Comparison of ENCODE assay signal across 15 cellular contexts in genomic region chr6:37187321-37188022, GRCh38. TPM values are rescaled to one million over a fixed set of nuclear protein-coding genes. Genes with fewer than 3 reads are reported as not detected.
DNase-seq lines count a peak whose midpoint lies in the region; ATAC-seq, FAIRE-seq and TF ChIP-seq lines count a peak whose summit lies in the region.
"Had no signal": no experiment of that assay in that cellular context is flagged by ENCODE, and none has a peak within 500 bp of the region (broad histone marks: within the 10 kb centered on the region; RNA-seq: fewer than 3 reads in every experiment).

No MANE protein-coding gene starts in this region.

- H3K4me1 Mint-ChIP-seq in activated CD8-positive, alpha-beta memory T cell treated with anti-CD3 and anti-CD28 coated beads, Interleukin-2, amount 10 ng/mL, durations not matched to agents 7 days and 5 days, result peaks cover 71% of the 10 kb centered on the region
- peaks cover 77% of the 10 kb centered on the region for H3K4me1 Mint-ChIP-seq in activated naive CD8-positive, alpha-beta T cell treated with anti-CD3 and anti-CD28 coated beads, Interleukin-2, amount 50 U/mL, for 24 hours
- peaks cover 21 to 80% (median 58%) of the 10 kb centered on the region in 4 donors for H3K4me1 Mint-ChIP-seq in naive thymus-derived CD8-positive, alpha-beta T cell

- peak overlapping the region; percentile 24 for H3K4me3 Mint-ChIP-seq in activated CD8-positive, alpha-beta memory T cell treated with anti-CD3 and anti-CD28 coated beads, Interleukin-2, amount 10 ng/mL, durations not matched to agents 7 days and 5 days
- H3K4me3 Mint-ChIP-seq in activated naive CD8-positive, alpha-beta T cell treated with anti-CD3 and anti-CD28 coated beads, Interleukin-2, amount 50 U/mL, for 24 hours, result peak overlapping the region; percentile 24
- peak overlapping the region; percentile 33 to 83 (median 74) for H3K4me3 Mint-ChIP-seq in naive thymus-derived CD8-positive, alpha-beta T cell

- no peak overlapping the region for H3K4me3 ChIP-seq in HL-60 (replicated peaks; ENCODE audit: insufficient read depth, low read length)
- no peak overlapping the region for H3K4me3 ChIP-seq in small intestine (ENCODE audit: low read depth in 1 of 2, low read length in 2 of 2)
- H3K4me3 ChIP-seq: PC-9, prostate gland, transverse colon had no signal

- 72 to 83% (median 78%) methylated on average over 7 of the region's 7 CpGs for WGBS in small intestine, 3 donors

- peak overlapping the region; percentile 16 for H3K27ac ChIP-seq in HL-60 (replicated peaks)
- H3K27ac ChIP-seq in small intestine (ENCODE audit: low read depth in 1 of 2, low read length in 1 of 2), result peak overlapping the region in 1 of 2 donors; percentile 14
- H3K27ac ChIP-seq: foreskin keratinocyte, PC-9, prostate gland had no signal

- POLR2A ChIA-PET in naive thymus-derived CD8-positive, alpha-beta T cell (lab: Charles Lee), result interaction anchor here (0.6 to 2.9 kb wide), 14 partner anchors 8 to 328 kb away, joined by 3 to 19 read pairs (median 6); partner anchors contain the start of gene PIM1

- no peak for DNase-seq in activated CD8-positive, alpha-beta memory T cell treated with anti-CD3 and anti-CD28 coated beads, Interleukin-2, amount 10 ng/mL, durations not matched to agents 7 days and 5 days
- DNase-seq in activated CD8-positive, alpha-beta memory T cell treated with anti-CD3 and anti-CD28 coated beads for 24 hours, result no peak
- DNase-seq in HL-60 (ENCODE audit: low read depth in 1 of 2, low spot score in 1 of 2) (no peak), small intestine (no peak), G401 (ENCODE audit: low spot score) (no peak)
- no peak for DNase-seq in activated naive CD8-positive, alpha-beta T cell treated with anti-CD3 and anti-CD28 coated beads, Interleukin-2, amount 50 U/mL, for 24 hours
- peak in 2 of 10 donors; percentile 22 to 26 for DNase-seq in naive thymus-derived CD8-positive, alpha-beta T cell
- DNase-seq: DMS 273 treated with DMSO at 0.1 percent for 48 hours, foreskin keratinocyte, NCI-H1105 treated with DMSO at 0.1 percent for 48 hours, NCI-H446 treated with DMSO at 0.1 percent for 48 hours, PC-9, transverse colon had no signal

- no peak for FAIRE-seq in small intestine (lab: Jason Lieb, UNC)

- no peaks in the 10 kb centered on the region for H3K27me3 ChIP-seq in HL-60 (ENCODE audit: insufficient read depth, poor library complexity, severe bottlenecking)
- H3K27me3 ChIP-seq in small intestine (ENCODE audit: control insufficient read depth in 2 of 2, insufficient read depth in 2 of 2, low read length in 2 of 2), result no peaks in the 10 kb centered on the region
- H3K27me3 ChIP-seq: foreskin keratinocyte, transverse colon had no signal

- peaks cover 2 to 3% of the 10 kb centered on the region in 2 donors for H3K4me1 ChIP-seq in small intestine (ENCODE audit: control insufficient read depth in 2 of 2, insufficient read depth in 1 of 2, low read depth in 1 of 2, low read length in 1 of 2)
- H3K4me1 ChIP-seq: foreskin keratinocyte, prostate gland had no signal

- peaks cover 4% of the 10 kb centered on the region for H3K9me3 Mint-ChIP-seq in activated CD8-positive, alpha-beta memory T cell treated with anti-CD3 and anti-CD28 coated beads, Interleukin-2, amount 10 ng/mL, durations not matched to agents 7 days and 5 days (ENCODE audit: low read depth)
- H3K9me3 Mint-ChIP-seq in activated naive CD8-positive, alpha-beta T cell treated with anti-CD3 and anti-CD28 coated beads, Interleukin-2, amount 50 U/mL, for 24 hours, result peaks cover 9% of the 10 kb centered on the region
- peaks cover 0 to 4% (median 0%) of the 10 kb centered on the region in 9 donors for H3K9me3 Mint-ChIP-seq in naive thymus-derived CD8-positive, alpha-beta T cell

- no peaks in the 10 kb centered on the region for H3K9me3 ChIP-seq in small intestine (ENCODE audit: control insufficient read depth, low read depth)
- H3K9me3 ChIP-seq: prostate gland, transverse colon had no signal

- no peaks in the 10 kb centered on the region for H3K36me3 ChIP-seq in small intestine (ENCODE audit: control insufficient read depth in 2 of 2, insufficient read depth in 2 of 2, low read length in 2 of 2)
- H3K36me3 ChIP-seq: prostate gland, transverse colon had no signal

- H3K27me3 Mint-ChIP-seq in activated CD8-positive, alpha-beta memory T cell treated with anti-CD3 and anti-CD28 coated beads, Interleukin-2, amount 10 ng/mL, durations not matched to agents 7 days and 5 days, result no peaks in the 10 kb centered on the region
- H3K27me3 Mint-ChIP-seq in activated naive CD8-positive, alpha-beta T cell treated with anti-CD3 and anti-CD28 coated beads, Interleukin-2, amount 50 U/mL, for 24 hours, result no peaks in the 10 kb centered on the region
- no peaks in the 10 kb centered on the region for H3K27me3 Mint-ChIP-seq in naive thymus-derived CD8-positive, alpha-beta T cell

- CTCF ChIA-PET in activated CD8-positive, alpha-beta memory T cell treated with anti-CD3 and anti-CD28 coated beads, Interleukin-2, amount 10 ng/mL, durations not matched to agents 7 days and 5 days (lab: Charles Lee), result interaction anchor here (0.8 to 5.2 kb wide), 14 partner anchors 7 to 302 kb away, joined by 3 to 52 read pairs (median 5); partner anchors contain the start of gene C6orf89

- no peak for ATAC-seq in activated CD8-positive, alpha-beta memory T cell treated with anti-CD3 and anti-CD28 coated beads, Interleukin-2, amount 10 ng/mL, durations not matched to agents 7 days and 5 days
- ATAC-seq in activated naive CD8-positive, alpha-beta T cell treated with anti-CD3 and anti-CD28 coated beads, Interleukin-2, amount 50 U/mL, for 24 hours, result no peak
- peak in 1 of 2 donors; percentile 50 for ATAC-seq in naive thymus-derived CD8-positive, alpha-beta T cell
- ATAC-seq in GM19023 (IDR thresholded peaks at IDR 0.05; ENCODE audit: unreplicated experiment), result no peak
- ATAC-seq: foreskin keratinocyte had no signal

- no peak for TF ChIP-seq CTCF in HL-60 (IDR thresholded peaks at IDR 0.05; ENCODE audit: insufficient read depth, low read length)

- in situ Hi-C loops in G401 (cut with HindIII; ENCODE audit: low sequenced_read_pairs), result no loop called here

- peaks cover 19% of the 10 kb centered on the region for H3K36me3 Mint-ChIP-seq in activated CD8-positive, alpha-beta memory T cell treated with anti-CD3 and anti-CD28 coated beads, Interleukin-2, amount 10 ng/mL, durations not matched to agents 7 days and 5 days
- peaks cover 2% of the 10 kb centered on the region for H3K36me3 Mint-ChIP-seq in activated naive CD8-positive, alpha-beta T cell treated with anti-CD3 and anti-CD28 coated beads, Interleukin-2, amount 50 U/mL, for 24 hours (ENCODE audit: low read depth)
- peaks cover 0 to 2% (median 0%) of the 10 kb centered on the region in 3 donors for H3K36me3 Mint-ChIP-seq in naive thymus-derived CD8-positive, alpha-beta T cell

- H3K27ac Mint-ChIP-seq in activated CD8-positive, alpha-beta memory T cell treated with anti-CD3 and anti-CD28 coated beads, Interleukin-2, amount 10 ng/mL, durations not matched to agents 7 days and 5 days, result peak overlapping the region; percentile 93
- H3K27ac Mint-ChIP-seq in activated naive CD8-positive, alpha-beta T cell treated with anti-CD3 and anti-CD28 coated beads, Interleukin-2, amount 50 U/mL, for 24 hours, result peak overlapping the region; percentile 78
- H3K27ac Mint-ChIP-seq in naive thymus-derived CD8-positive, alpha-beta T cell, result peak overlapping the region; percentile 88 to 97 (median 96)

RNA-seq across cellular contexts. Expression of gene PIM1, which starts 17.5 kb away (rescaled TPM):
- 100 to 1,000 TPM; 361 to 464 TPM for total RNA-seq in activated CD8-positive, alpha-beta memory T cell treated with anti-CD3 and anti-CD28 coated beads, Interleukin-2, amount 10 ng/mL, durations not matched to agents 7 days and 5 days
- 10 to 100 TPM; 79.3 to 80.5 TPM for total RNA-seq in naive thymus-derived CD8-positive, alpha-beta T cell
- 100 to 1,000 TPM; 106 to 196 (median 182) TPM for polyA plus RNA-seq in naive thymus-derived CD8-positive, alpha-beta T cell
- 100 to 1,000 TPM in 1 of 3 donors, 10 to 100 TPM in 2; 26.0 to 118 (median 62.8) TPM for polyA plus RNA-seq in small intestine
- total RNA-seq in G401 (2014; rRNA removed; shearing (Covaris generic)), result 70.4 and 71.6 TPM in 2 replicates

Comparison
In these comparisons a context has a peak if more than half of its experiments do, and no peak if none do; other contexts are left out.
1. H3K4me3 Mint-ChIP-seq: peak in every context shown above with its lines; median percentile 74 in naive thymus-derived CD8-positive, alpha-beta T cell; 24 in activated CD8-positive, alpha-beta memory T cell treated with anti-CD3 and anti-CD28 coated beads, Interleukin-2, amount 10 ng/mL, durations not matched to agents 7 days and 5 days; 24 in activated naive CD8-positive, alpha-beta T cell treated with anti-CD3 and anti-CD28 coated beads, Interleukin-2, amount 50 U/mL, for 24 hours.